ENCODE assay signal across 1 cellular context in the genomic region with DNA sequence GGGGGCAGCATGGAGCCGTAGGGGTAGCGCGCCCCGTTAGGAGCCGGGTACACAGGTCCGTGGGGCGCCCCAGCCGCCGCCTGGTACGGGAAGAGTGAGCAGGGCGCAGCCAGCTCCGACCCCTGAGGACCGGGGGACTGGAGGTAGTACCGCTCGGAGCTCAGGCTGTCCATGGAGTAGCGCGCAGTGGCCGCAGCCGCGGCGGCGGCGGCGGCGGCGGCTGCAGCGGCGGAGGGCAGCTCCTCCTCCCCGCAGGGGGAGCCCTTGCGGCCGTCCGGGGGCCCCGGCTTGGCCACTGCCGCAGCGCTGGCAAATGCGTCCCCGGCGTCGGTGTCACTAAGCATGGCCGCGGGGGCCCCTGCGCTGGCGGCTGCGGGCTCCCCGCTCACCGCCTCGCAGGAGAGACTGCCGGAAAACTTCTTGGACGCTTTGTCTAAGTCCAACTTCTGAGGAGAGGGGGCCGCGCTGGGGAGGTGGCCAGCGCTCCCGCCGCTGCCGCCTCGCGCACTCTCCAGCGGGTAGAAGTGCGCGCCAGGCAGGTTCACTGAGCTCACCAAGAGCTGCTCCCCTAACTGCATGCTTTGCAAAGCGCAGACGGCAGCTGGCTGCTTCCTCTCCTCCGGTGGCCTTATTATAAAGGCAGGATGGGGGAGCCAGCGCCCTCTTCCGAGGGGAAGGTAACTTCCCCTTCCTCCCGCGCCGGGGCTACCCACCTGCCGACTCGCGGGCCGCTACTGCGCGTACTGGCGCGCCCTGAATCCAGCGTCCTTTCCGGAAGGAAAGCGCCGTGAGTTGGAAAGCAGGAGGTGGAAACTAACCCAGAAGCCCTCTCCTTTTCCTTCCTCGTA.
TF ChIP-seq lines count a peak whose summit lies in the region.

EOMES (minus strand) TSS at position 607 of the 848 bp plus-strand sequence; CDS start at position 578, 29 bp downstream.

TF ChIP-seq in GM12878, 131 proteins besides CTCF, POLR2A, EP300 and RAD21 (continued from another document):
- TF ChIP-seq ZNF24 (IDR thresholded peaks at IDR 0.05) (0 out of 2 replicates have a peak, but pooled peaks have one; percentile 52), ZNF592 (IDR thresholded peaks at IDR 0.05) (peak; percentile 82), ZNF217 (IDR thresholded peaks at IDR 0.05) (peak; percentile 37; the same call in 1 of the 2 replicates), FOXK2 (IDR thresholded peaks at IDR 0.05) (no peak), FOS (IDR thresholded peaks at IDR 0.05; ENCODE audit: borderline replicate concordance, extremely low read depth, insufficient read length) (no peak), BMI1 (IDR thresholded peaks at IDR 0.05; ENCODE audit: borderline replicate concordance) (no peak), YY1 (IDR thresholded peaks at IDR 0.05; ENCODE audit: low read depth, low read length) (no peak), ZSCAN29 (IDR thresholded peaks at IDR 0.05) (peak; percentile 47; the same call in 1 of the 2 replicates), ZNF207 (IDR thresholded peaks at IDR 0.05; ENCODE audit: borderline replicate concordance) (no peak), HDAC2 (IDR thresholded peaks at IDR 0.05) (0 out of 2 replicates have a peak, but pooled peaks have one; percentile 48), SMARCA5 (IDR thresholded peaks at IDR 0.05) (peak; percentile 95), GABPA (IDR thresholded peaks at IDR 0.05; ENCODE audit: low read depth) (no peak), BCLAF1 (IDR thresholded peaks at IDR 0.05) (0 out of 2 replicates have a peak, but pooled peaks have one; percentile 47)
- TF ChIP-seq, protein P1, sequence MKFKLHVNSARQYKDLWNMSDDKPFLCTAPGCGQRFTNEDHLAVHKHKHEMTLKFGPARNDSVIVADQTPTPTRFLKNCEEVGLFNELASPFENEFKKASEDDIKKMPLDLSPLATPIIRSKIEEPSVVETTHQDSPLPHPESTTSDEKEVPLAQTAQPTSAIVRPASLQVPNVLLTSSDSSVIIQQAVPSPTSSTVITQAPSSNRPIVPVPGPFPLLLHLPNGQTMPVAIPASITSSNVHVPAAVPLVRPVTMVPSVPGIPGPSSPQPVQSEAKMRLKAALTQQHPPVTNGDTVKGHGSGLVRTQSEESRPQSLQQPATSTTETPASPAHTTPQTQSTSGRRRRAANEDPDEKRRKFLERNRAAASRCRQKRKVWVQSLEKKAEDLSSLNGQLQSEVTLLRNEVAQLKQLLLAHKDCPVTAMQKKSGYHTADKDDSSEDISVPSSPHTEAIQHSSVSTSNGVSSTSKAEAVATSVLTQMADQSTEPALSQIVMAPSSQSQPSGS (IDR thresholded peaks at IDR 0.05; ENCODE audit: low read length) = no peak
- TF ChIP-seq, protein P2, sequence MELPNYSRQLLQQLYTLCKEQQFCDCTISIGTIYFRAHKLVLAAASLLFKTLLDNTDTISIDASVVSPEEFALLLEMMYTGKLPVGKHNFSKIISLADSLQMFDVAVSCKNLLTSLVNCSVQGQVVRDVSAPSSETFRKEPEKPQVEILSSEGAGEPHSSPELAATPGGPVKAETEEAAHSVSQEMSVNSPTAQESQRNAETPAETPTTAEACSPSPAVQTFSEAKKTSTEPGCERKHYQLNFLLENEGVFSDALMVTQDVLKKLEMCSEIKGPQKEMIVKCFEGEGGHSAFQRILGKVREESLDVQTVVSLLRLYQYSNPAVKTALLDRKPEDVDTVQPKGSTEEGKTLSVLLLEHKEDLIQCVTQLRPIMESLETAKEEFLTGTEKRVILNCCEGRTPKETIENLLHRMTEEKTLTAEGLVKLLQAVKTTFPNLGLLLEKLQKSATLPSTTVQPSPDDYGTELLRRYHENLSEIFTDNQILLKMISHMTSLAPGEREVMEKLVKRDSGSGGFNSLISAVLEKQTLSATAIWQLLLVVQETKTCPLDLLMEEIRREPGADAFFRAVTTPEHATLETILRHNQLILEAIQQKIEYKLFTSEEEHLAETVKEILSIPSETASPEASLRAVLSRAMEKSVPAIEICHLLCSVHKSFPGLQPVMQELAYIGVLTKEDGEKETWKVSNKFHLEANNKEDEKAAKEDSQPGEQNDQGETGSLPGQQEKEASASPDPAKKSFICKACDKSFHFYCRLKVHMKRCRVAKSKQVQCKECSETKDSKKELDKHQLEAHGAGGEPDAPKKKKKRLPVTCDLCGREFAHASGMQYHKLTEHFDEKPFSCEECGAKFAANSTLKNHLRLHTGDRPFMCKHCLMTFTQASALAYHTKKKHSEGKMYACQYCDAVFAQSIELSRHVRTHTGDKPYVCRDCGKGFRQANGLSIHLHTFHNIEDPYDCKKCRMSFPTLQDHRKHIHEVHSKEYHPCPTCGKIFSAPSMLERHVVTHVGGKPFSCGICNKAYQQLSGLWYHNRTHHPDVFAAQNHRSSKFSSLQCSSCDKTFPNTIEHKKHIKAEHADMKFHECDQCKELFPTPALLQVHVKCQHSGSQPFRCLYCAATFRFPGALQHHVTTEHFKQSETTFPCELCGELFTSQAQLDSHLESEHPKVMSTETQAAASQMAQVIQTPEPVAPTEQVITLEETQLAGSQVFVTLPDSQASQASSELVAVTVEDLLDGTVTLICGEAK (IDR thresholded peaks at IDR 0.05; ENCODE audit: borderline replicate concordance) = no peak
TF ChIP-seq in GM12878: peak in this region for 25.
